Comparison of ENCODE assay signal across 2 cellular contexts in genomic region chr17:74872313-74873035, GRCh38.
TF ChIP-seq lines count a peak whose summit lies in the region.

TSS of gene FDXR (minus strand) at chr17:74872994. CDS start at chr17:74872944, 50 bp downstream.

TF ChIP-seq in GM23338, 12 proteins besides CTCF, POLR2A, EP300 and RAD21:
- TF ChIP-seq POLR2AphosphoS5 (IDR thresholded peaks at IDR 0.05; ENCODE audit: low read depth) (peak; percentile 96), ZNF114 (CRISPR knock-in tag; IDR thresholded peaks at IDR 0.05) (no peak)

TF ChIP-seq in H1, 55 proteins besides CTCF, POLR2A, EP300 and RAD21:
- TF ChIP-seq BCL11A (IDR thresholded peaks at IDR 0.05; ENCODE audit: low read depth in 2 of 2, low read length in 2 of 2) (no peak), TAF1 (IDR thresholded peaks at IDR 0.05; ENCODE audit: low read depth, low read length) (peak; percentile 75; the same call in 1 of the 2 replicates), GTF2F1 (IDR thresholded peaks at IDR 0.05; ENCODE audit: borderline replicate concordance, low read depth, low read length) (peak; percentile 44; the same call in 1 of the 2 replicates), PHF8 (conservative IDR thresholded peaks at IDR 0.05; ENCODE audit: low read depth, low read length) (peak; percentile 67), KDM4A (IDR thresholded peaks at IDR 0.05; ENCODE audit: low read depth, low read length, severe bottlenecking) (peak; percentile 64), EZH2 (IDR thresholded peaks at IDR 0.05; ENCODE audit: low read depth, low read length, severe bottlenecking) (no peak), RFX5 (IDR thresholded peaks at IDR 0.05; ENCODE audit: borderline replicate concordance, low read depth, low read length) (no peak), BACH1 (IDR thresholded peaks at IDR 0.05; ENCODE audit: low read length) (no peak), NRF1 (IDR thresholded peaks at IDR 0.05; ENCODE audit: low read depth, low read length) (no peak), ASH2L (IDR thresholded peaks at IDR 0.05; ENCODE audit: low read length) (peak; percentile 8), TBP (IDR thresholded peaks at IDR 0.05; ENCODE audit: low read depth, low read length) (peak; percentile 79), POLR2AphosphoS5 (IDR thresholded peaks at IDR 0.05; ENCODE audit: low read depth, low read length) (peak; percentile 89; the same call in 1 of the 2 replicates)
